Comparison of ENCODE assay signal across 24 cellular contexts in the genomic region with DNA sequence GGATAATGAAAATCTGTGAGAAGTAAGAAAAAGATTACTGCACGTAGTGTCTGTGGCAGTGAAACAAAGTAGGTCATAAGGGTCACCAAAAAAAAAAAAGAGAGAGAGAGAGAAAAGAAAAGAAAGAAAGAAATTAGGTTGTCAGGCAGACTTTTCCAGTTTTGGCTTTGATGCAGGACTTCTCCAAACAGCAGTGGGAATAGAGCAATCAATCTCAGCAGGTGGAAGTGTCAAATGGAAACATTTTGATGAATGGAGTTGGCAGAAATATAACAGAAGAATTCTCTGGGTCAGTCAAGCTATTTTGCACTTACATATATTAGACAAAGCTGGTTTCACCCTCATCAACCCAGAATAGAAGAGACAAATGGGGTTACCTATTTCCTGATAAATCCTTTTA.
"Had no signal": no experiment of that assay in that cellular context is flagged by ENCODE, and none has a peak within 500 bp of the region (broad histone marks: within the 10 kb centered on the region; RNA-seq: fewer than 3 reads in every experiment).

No MANE protein-coding gene starts in this region.

- DNase-seq: activated CD4-positive, alpha-beta T cell treated with anti-CD3 and anti-CD28 coated beads, Interleukin-2, amount 10 ng/mL, durations not matched to agents 24 days and 14 days; activated CD4-positive, alpha-beta T cell treated with anti-CD3 and anti-CD28 coated beads, Interleukin-2, amount 50 U/mL, for 4 hours; activated CD8-positive, alpha-beta T cell treated with anti-CD3 and anti-CD28 coated beads, Interleukin-2, amount 10 ng/mL, durations not matched to agents 7 days and 5 days; activated gamma-delta T cell treated with Interleukin-2 at 50 U/mL for 16 hours; activated naive CD4-positive, alpha-beta T cell treated with anti-CD3 and anti-CD28 coated beads for 36 hours; activated T-cell treated with anti-CD3 and anti-CD28 coated beads, Interleukin-2, amount 50 U/mL, for 24 hours; adrenal gland; body of pancreas; caudate nucleus; cerebellar nuclear complex; cortex of kidney; KG1; MM.1S; MV-4-11; NCI-H1092 treated with DMSO at 0.1 percent for 48 hours; NCI-H1694; NCI-H1930; NCI-H2081 treated with DMSO at 0.1 percent for 48 hours; NCI-H524; NCI-H774; Peyer's patch; RPMI8226; SHP77 treated with DMSO at 0.1 percent for 48 hours had no signal

- H3K27ac ChIP-seq: adrenal gland, body of pancreas, Peyer's patch had no signal

- H3K27me3 ChIP-seq: adrenal gland, body of pancreas, Peyer's patch had no signal

- H3K4me1 ChIP-seq: adrenal gland, body of pancreas, Peyer's patch had no signal

- H3K9me3 ChIP-seq: adrenal gland, body of pancreas, Peyer's patch had no signal

- H3K36me3 ChIP-seq: adrenal gland, Peyer's patch had no signal

- H3K4me3 ChIP-seq: adrenal gland, body of pancreas, Peyer's patch had no signal

- ATAC-seq: activated CD8-positive, alpha-beta T cell treated with anti-CD3 and anti-CD28 coated beads, Interleukin-2, amount 10 ng/mL, durations not matched to agents 7 days and 5 days; activated naive CD4-positive, alpha-beta T cell treated with anti-CD3 and anti-CD28 coated beads, Interleukin-2, amount 50 U/mL, for 72 hours; body of pancreas had no signal
